1 cellular context compared by ENCODE assay signal in the genomic region with DNA sequence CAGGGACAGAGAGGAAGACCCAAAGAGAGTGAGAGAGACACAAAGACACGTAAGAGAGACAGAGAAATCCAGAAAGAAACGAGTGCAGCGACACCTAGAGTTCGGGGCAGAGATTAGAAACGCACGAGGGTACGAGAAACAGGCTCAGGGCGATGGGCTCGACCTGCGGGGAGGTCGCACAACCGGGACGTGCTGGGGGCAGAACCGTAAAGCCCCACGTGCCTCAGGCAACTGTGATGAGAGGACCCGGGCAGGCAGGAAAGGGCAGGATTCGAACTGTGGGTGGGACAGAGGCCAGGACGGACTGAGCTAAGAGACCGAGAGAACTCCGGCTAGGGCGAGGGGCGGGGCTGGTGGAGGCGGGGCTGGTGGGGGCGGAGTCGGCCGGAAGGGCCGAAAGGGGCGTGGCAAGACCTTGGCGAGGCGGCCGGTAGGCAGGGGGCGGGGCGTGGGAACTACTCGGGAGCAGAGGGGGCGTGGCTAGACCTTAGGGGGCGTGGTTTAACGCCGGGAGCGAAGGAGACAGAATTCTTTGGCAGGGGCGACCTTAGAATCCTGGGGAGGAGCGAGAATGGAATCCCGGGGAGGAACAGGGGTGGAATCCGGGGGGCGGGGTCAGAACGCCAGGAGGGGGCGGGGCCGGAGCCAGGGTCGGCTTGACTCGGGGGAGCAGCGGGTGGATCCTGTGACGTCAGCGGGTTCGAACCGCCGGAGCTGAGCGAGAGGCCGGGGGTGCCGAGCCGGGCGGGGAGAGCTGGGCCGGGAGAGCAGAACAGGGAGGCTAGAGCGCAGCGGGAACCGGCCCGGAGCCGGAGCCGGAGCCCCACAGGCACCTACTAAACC.
TF ChIP-seq lines count a peak whose summit lies in the region.

TSS of gene NECTIN2 (plus strand) at position 686 of the 843 bp plus-strand sequence. CDS start 229 bp downstream, outside the sequence.

TF ChIP-seq in HepG2, 621 proteins besides CTCF, POLR2A, EP300 and RAD21 (continued from another document and continues in another):
- TF ChIP-seq PRDM4 (CRISPR knock-in tag; IDR thresholded peaks at IDR 0.05; ENCODE audit: borderline replicate concordance) = no peak
- TF ChIP-seq ZNF678 (CRISPR knock-in tag; IDR thresholded peaks at IDR 0.05) = no peak
- TF ChIP-seq JDP2 (CRISPR knock-in tag; IDR thresholded peaks at IDR 0.05; ENCODE audit: borderline replicate concordance) = no peak
- TF ChIP-seq TBX3 (IDR thresholded peaks at IDR 0.05; ENCODE audit: borderline replicate concordance) = no peak
- no peak for TF ChIP-seq SNAI1 (CRISPR knock-in tag; IDR thresholded peaks at IDR 0.05; ENCODE audit: borderline replicate concordance)
- TF ChIP-seq U2AF1 (optimal IDR thresholded peaks at IDR 0.05; ENCODE audit: low read depth, low read length) = no peak
- TF ChIP-seq NPAS2 (CRISPR knock-in tag; IDR thresholded peaks at IDR 0.05; ENCODE audit: borderline replicate concordance) = no peak
- no peak for TF ChIP-seq KLF9 (CRISPR knock-in tag; IDR thresholded peaks at IDR 0.05; ENCODE audit: low read depth)
- no peak for TF ChIP-seq ZNF776 (CRISPR knock-in tag; IDR thresholded peaks at IDR 0.05)
- peak; percentile 45; the same call in 1 of the 2 replicates for TF ChIP-seq ZFX (CRISPR knock-in tag; IDR thresholded peaks at IDR 0.05; ENCODE audit: low read depth)
- 0 out of 2 replicates have a peak, but pooled peaks have one; percentile 19 for TF ChIP-seq ARNTL (CRISPR knock-in tag; IDR thresholded peaks at IDR 0.05)
- TF ChIP-seq NFIB (CRISPR knock-in tag; IDR thresholded peaks at IDR 0.05; ENCODE audit: borderline replicate concordance) = no peak
- no peak for TF ChIP-seq DMTF1 (CRISPR knock-in tag; IDR thresholded peaks at IDR 0.05)
- TF ChIP-seq ZNF766 (CRISPR knock-in tag; IDR thresholded peaks at IDR 0.05; ENCODE audit: borderline replicate concordance) = no peak
- no peak for TF ChIP-seq PLSCR1 (CRISPR knock-in tag; IDR thresholded peaks at IDR 0.05; ENCODE audit: borderline replicate concordance)
- no peak for TF ChIP-seq HOXA7 (CRISPR knock-in tag; IDR thresholded peaks at IDR 0.05)
- TF ChIP-seq NKX3-1 (CRISPR knock-in tag; IDR thresholded peaks at IDR 0.05) = no peak
- no peak for TF ChIP-seq RARG (CRISPR knock-in tag; IDR thresholded peaks at IDR 0.05; ENCODE audit: low read depth)
- 0 out of 2 replicates have a peak, but pooled peaks have one; percentile 37 for TF ChIP-seq KDM3A (CRISPR knock-in tag; IDR thresholded peaks at IDR 0.05; ENCODE audit: low read depth)
- no peak; the same call in none of the 2 replicates for TF ChIP-seq MEF2D (CRISPR knock-in tag; IDR thresholded peaks at IDR 0.05)
- TF ChIP-seq PRDM15 (CRISPR knock-in tag; IDR thresholded peaks at IDR 0.05) = peak; percentile 86
- no peak for TF ChIP-seq ZKSCAN1 (IDR thresholded peaks at IDR 0.05; ENCODE audit: low read length)
- peak; percentile 33; the same call in 1 of the 2 replicates for TF ChIP-seq FOXA3 (CRISPR knock-in tag; IDR thresholded peaks at IDR 0.05)
- no peak for TF ChIP-seq SOX6 (IDR thresholded peaks at IDR 0.05)
- peak; percentile 47 for TF ChIP-seq SOX6 (CRISPR knock-in tag; IDR thresholded peaks at IDR 0.05)
- TF ChIP-seq SMYD3 (CRISPR knock-in tag; IDR thresholded peaks at IDR 0.05) = no peak
- TF ChIP-seq TCF7L2 (IDR thresholded peaks at IDR 0.05; ENCODE audit: low read depth, low read length) = no peak
- TF ChIP-seq FIP1L1 (IDR thresholded peaks at IDR 0.05; ENCODE audit: borderline replicate concordance, insufficient read depth, low read depth, low read length) = no peak
- peak; percentile 88 for TF ChIP-seq MAX (IDR thresholded peaks at IDR 0.05)
- 0 out of 2 replicates have a peak, but pooled peaks have one; percentile 65 for TF ChIP-seq ZC3H13 (CRISPR knock-in tag; IDR thresholded peaks at IDR 0.05)
- TF ChIP-seq BCL6 (CRISPR knock-in tag; IDR thresholded peaks at IDR 0.05) = no peak
- TF ChIP-seq KLF13 (CRISPR knock-in tag; IDR thresholded peaks at IDR 0.05) = no peak
- TF ChIP-seq KLF6 (CRISPR knock-in tag; IDR thresholded peaks at IDR 0.05) = no peak; the same call in 1 of the 2 replicates
- no peak for TF ChIP-seq SOX13 (IDR thresholded peaks at IDR 0.05)
- peak in 1 of 2 experiments; percentile 32; a peak in 1 of 4 replicates for TF ChIP-seq SOX13 (CRISPR knock-in tag; conservative IDR thresholded peaks at IDR 0.05 in 1 of 2, IDR thresholded peaks at IDR 0.05 in 1 of 2)
- no peak for TF ChIP-seq E2F2 (CRISPR knock-in tag; IDR thresholded peaks at IDR 0.05; ENCODE audit: borderline replicate concordance)
- TF ChIP-seq NFIC (IDR thresholded peaks at IDR 0.05; ENCODE audit: low read length) = no peak
- TF ChIP-seq, protein P1, sequence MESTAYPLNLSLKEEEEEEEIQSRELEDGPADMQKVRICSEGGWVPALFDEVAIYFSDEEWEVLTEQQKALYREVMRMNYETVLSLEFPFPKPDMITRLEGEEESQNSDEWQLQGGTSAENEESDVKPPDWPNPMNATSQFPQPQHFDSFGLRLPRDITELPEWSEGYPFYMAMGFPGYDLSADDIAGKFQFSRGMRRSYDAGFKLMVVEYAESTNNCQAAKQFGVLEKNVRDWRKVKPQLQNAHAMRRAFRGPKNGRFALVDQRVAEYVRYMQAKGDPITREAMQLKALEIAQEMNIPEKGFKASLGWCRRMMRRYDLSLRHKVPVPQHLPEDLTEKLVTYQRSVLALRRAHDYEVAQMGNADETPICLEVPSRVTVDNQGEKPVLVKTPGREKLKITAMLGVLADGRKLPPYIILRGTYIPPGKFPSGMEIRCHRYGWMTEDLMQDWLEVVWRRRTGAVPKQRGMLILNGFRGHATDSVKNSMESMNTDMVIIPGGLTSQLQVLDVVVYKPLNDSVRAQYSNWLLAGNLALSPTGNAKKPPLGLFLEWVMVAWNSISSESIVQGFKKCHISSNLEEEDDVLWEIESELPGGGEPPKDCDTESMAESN (CRISPR knock-in tag; conservative IDR thresholded peaks at IDR 0.05) = peak; percentile 59; the same call in 1 of the 2 replicates
- TF ChIP-seq ZBTB8A (CRISPR knock-in tag; IDR thresholded peaks at IDR 0.05; ENCODE audit: borderline replicate concordance, low read depth) = no peak
- TF ChIP-seq ZNF761 (CRISPR knock-in tag; conservative IDR thresholded peaks at IDR 0.05) = no peak
- TF ChIP-seq MAFK (conservative IDR thresholded peaks at IDR 0.05 in 1 of 2, IDR thresholded peaks at IDR 0.05 in 1 of 2; ENCODE audit: low read length in 2 of 2) = no peak
- no peak for TF ChIP-seq ZNF234 (CRISPR knock-in tag; conservative IDR thresholded peaks at IDR 0.05)
- no peak for TF ChIP-seq TSC22D2 (CRISPR knock-in tag; IDR thresholded peaks at IDR 0.05; ENCODE audit: borderline replicate concordance)
- TF ChIP-seq ZNF329 (CRISPR knock-in tag; IDR thresholded peaks at IDR 0.05; ENCODE audit: low read depth) = no peak
- no peak for TF ChIP-seq FOXK1 (CRISPR knock-in tag; IDR thresholded peaks at IDR 0.05; ENCODE audit: borderline replicate concordance, low read depth)
- TF ChIP-seq ZNF572 (CRISPR knock-in tag; IDR thresholded peaks at IDR 0.05) = no peak
- TF ChIP-seq ZNF30 (CRISPR knock-in tag; IDR thresholded peaks at IDR 0.05) = no peak
- TF ChIP-seq TGIF2 (CRISPR knock-in tag; IDR thresholded peaks at IDR 0.05) = no peak
- no peak for TF ChIP-seq GMEB2 (CRISPR knock-in tag; IDR thresholded peaks at IDR 0.05; ENCODE audit: low read depth)
- TF ChIP-seq ZNF160 (CRISPR knock-in tag; IDR thresholded peaks at IDR 0.05) = no peak
- no peak for TF ChIP-seq PTBP1 (IDR thresholded peaks at IDR 0.05; ENCODE audit: low read depth, low read length, poor library complexity, severe bottlenecking)
- no peak for TF ChIP-seq ZNF709 (CRISPR knock-in tag; IDR thresholded peaks at IDR 0.05)
- TF ChIP-seq ZBTB3 (CRISPR knock-in tag; IDR thresholded peaks at IDR 0.05; ENCODE audit: borderline replicate concordance, low read depth) = no peak
- TF ChIP-seq PITX1 (CRISPR knock-in tag; IDR thresholded peaks at IDR 0.05) = peak; percentile 72
- TF ChIP-seq KDM6A (CRISPR knock-in tag; IDR thresholded peaks at IDR 0.05; ENCODE audit: low read depth) = no peak
